20 cellular contexts compared by ENCODE assay signal in genomic region chr10:5498791-5499492, GRCh38. TPM values are rescaled to one million over a fixed set of nuclear protein-coding genes. Genes with fewer than 3 reads are reported as not detected.
"Had no signal": no experiment of that assay in that cellular context is flagged by ENCODE, and none has a peak within 500 bp of the region (broad histone marks: within the 10 kb centered on the region; RNA-seq: fewer than 3 reads in every experiment).

No MANE protein-coding gene starts in this region.

- ATAC-seq: activated CD8-positive, alpha-beta T cell treated with anti-CD3 and anti-CD28 coated beads for 36 hours; esophagus mucosa; gastrocnemius medialis; natural killer cell treated with Interleukin-12 subunit alpha and Interleukin-12 subunit beta and Interleukin-15 and Interleukin-18, amount 100 ng/mL, for 72 hours; stimulated activated naive CD8-positive, alpha-beta T cell treated with anti-CD3 and anti-CD28 coated beads, Interleukin-15, Interleukin-2, amounts not matched to agents 100 U/mL and 50 U/mL, for 24 hours had no signal

- H3K4me3 ChIP-seq: ascending aorta, gastrocnemius medialis, heart left ventricle, left ventricle myocardium inferior had no signal

- H3K36me3 ChIP-seq: ascending aorta, gastrocnemius medialis, heart left ventricle, left ventricle myocardium inferior had no signal

- H3K27me3 ChIP-seq: ascending aorta, gastrocnemius medialis, heart left ventricle had no signal

- DNase-seq: activated CD4-positive, alpha-beta T cell treated with anti-CD3 and anti-CD28 coated beads, Interleukin-2, amount 10 ng/mL, durations not matched to agents 24 days and 14 days; activated CD4-positive, CD25-positive, alpha-beta regulatory T cell; activated CD8-positive, alpha-beta T cell treated with anti-CD3 and anti-CD28 coated beads for 36 hours; activated gamma-delta T cell; activated T-cell treated with anti-CD3 and anti-CD28 coated beads, Interleukin-2, amount 50 U/mL, for 1 hour; cerebellar nuclear complex; effector CD8-positive, alpha-beta T cell; gastrocnemius medialis; heart left ventricle; kidney glomerular epithelial cell; left ventricle myocardium inferior; stimulated activated naive CD8-positive, alpha-beta T cell treated with anti-CD3 and anti-CD28 coated beads, Interleukin-15, Interleukin-2, amounts not matched to agents 100 U/mL and 50 U/mL, for 24 hours; substantia nigra; SW 1271; T-helper 2 cell had no signal

- H3K9me3 ChIP-seq: ascending aorta, gastrocnemius medialis, heart left ventricle, left ventricle myocardium inferior had no signal

- H3K27ac ChIP-seq: ascending aorta, gastrocnemius medialis, heart left ventricle, left ventricle myocardium inferior had no signal

- H3K4me1 ChIP-seq: ascending aorta, gastrocnemius medialis, heart left ventricle, left ventricle myocardium inferior had no signal

RNA-seq across cellular contexts. Expression of gene CALML5, which starts 0.4 kb away (rescaled TPM):
- total RNA-seq: activated CD4-positive, alpha-beta T cell treated with anti-CD3 and anti-CD28 coated beads, Interleukin-2, amount 10 ng/mL, durations not matched to agents 24 days and 14 days; activated CD8-positive, alpha-beta T cell treated with anti-CD3 and anti-CD28 coated beads for 36 hours; ascending aorta; gastrocnemius medialis; heart left ventricle; left ventricle myocardium inferior; mesothelial cell of epicardium; natural killer cell treated with Interleukin-12 subunit alpha and Interleukin-12 subunit beta and Interleukin-15 and Interleukin-18, amount 100 ng/mL, for 72 hours; renal cortical epithelial cell had no signal
- polyA plus RNA-seq: heart left ventricle had no signal

RNA-seq across cellular contexts. Expression of gene CALML3, which starts 25.8 kb away (rescaled TPM):
- total RNA-seq: activated CD4-positive, alpha-beta T cell treated with anti-CD3 and anti-CD28 coated beads, Interleukin-2, amount 10 ng/mL, durations not matched to agents 24 days and 14 days; activated CD8-positive, alpha-beta T cell treated with anti-CD3 and anti-CD28 coated beads for 36 hours; ascending aorta; gastrocnemius medialis; heart left ventricle; left ventricle myocardium inferior; natural killer cell treated with Interleukin-12 subunit alpha and Interleukin-12 subunit beta and Interleukin-15 and Interleukin-18, amount 100 ng/mL, for 72 hours; renal cortical epithelial cell had no signal
